ENCODE assay signal across 1 cellular context in the genomic region with DNA sequence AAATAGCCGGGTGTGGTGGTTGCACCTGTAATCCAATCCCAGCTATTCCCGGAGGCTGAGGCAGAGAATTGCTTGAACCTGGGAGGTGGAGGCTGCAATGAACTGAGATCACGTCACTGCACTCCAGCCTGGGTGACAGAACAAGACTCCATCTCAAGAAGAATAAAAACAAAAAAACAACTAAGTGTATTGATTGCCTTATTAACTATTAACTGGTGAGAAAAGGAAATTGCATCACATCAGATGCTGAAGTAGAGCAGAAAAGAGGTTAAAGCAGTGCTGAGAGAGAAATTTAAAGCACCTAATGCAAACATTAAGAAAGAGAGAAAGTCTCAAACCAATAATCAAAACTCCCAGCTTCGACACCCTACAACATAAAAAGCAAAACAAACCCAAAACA.
TF ChIP-seq lines count a peak whose summit lies in the region.

No MANE protein-coding gene starts in this region.

TF ChIP-seq in liver, 16 proteins besides CTCF, POLR2A, EP300 and RAD21 (continued from another document):
- TF ChIP-seq, protein P1, sequence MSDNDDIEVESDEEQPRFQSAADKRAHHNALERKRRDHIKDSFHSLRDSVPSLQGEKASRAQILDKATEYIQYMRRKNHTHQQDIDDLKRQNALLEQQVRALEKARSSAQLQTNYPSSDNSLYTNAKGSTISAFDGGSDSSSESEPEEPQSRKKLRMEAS (IDR thresholded peaks at IDR 0.05) = no peak
- TF ChIP-seq, protein P2, sequence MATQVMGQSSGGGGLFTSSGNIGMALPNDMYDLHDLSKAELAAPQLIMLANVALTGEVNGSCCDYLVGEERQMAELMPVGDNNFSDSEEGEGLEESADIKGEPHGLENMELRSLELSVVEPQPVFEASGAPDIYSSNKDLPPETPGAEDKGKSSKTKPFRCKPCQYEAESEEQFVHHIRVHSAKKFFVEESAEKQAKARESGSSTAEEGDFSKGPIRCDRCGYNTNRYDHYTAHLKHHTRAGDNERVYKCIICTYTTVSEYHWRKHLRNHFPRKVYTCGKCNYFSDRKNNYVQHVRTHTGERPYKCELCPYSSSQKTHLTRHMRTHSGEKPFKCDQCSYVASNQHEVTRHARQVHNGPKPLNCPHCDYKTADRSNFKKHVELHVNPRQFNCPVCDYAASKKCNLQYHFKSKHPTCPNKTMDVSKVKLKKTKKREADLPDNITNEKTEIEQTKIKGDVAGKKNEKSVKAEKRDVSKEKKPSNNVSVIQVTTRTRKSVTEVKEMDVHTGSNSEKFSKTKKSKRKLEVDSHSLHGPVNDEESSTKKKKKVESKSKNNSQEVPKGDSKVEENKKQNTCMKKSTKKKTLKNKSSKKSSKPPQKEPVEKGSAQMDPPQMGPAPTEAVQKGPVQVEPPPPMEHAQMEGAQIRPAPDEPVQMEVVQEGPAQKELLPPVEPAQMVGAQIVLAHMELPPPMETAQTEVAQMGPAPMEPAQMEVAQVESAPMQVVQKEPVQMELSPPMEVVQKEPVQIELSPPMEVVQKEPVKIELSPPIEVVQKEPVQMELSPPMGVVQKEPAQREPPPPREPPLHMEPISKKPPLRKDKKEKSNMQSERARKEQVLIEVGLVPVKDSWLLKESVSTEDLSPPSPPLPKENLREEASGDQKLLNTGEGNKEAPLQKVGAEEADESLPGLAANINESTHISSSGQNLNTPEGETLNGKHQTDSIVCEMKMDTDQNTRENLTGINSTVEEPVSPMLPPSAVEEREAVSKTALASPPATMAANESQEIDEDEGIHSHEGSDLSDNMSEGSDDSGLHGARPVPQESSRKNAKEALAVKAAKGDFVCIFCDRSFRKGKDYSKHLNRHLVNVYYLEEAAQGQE (IDR thresholded peaks at IDR 0.05) = no peak
- TF ChIP-seq JUND (IDR thresholded peaks at IDR 0.05) = no peak
